Comparison of ENCODE assay signal across 8 cellular contexts in genomic region chr9:137459147-137459600, GRCh38. TPM values are rescaled to one million over a fixed set of nuclear protein-coding genes. Genes with fewer than 3 reads are reported as not detected.
DNase-seq lines count a peak whose midpoint lies in the region; ATAC-seq and TF ChIP-seq lines count a peak whose summit lies in the region.

Gene NSMF, minus strand, starts transcription at chr9:137459334. Its CDS starts 232 bp downstream, at chr9:137459102.

- no peak within 1 kb of the TSS for H3K9ac ChIP-seq in HUES48 (ENCODE audit: low read depth, low read length)

- H3K36me3 ChIP-seq in HUES48 (ENCODE audit: control insufficient read depth, insufficient read depth, low read length): peaks cover 20% of the 10 kb centered on the region; the same call in 1 of the 2 replicates

- no peaks in the 10 kb centered on the region; the same call in 1 of the 2 replicates for H3K4me1 ChIP-seq in HUES48 (ENCODE audit: control insufficient read depth, insufficient read depth, low read length)

- H3K4me3 ChIP-seq in HUES48 (ENCODE audit: low read depth, low read length): peak within 1 kb of the TSS; percentile 72
- peak within 1 kb of the TSS; percentile 77 for H3K4me3 ChIP-seq in epithelial cell of proximal tubule (ENCODE audit: low read depth, low read length)

- ATAC-seq in GM21381 (IDR thresholded peaks at IDR 0.05; ENCODE audit: unreplicated experiment): peak; percentile 71

- DNase-seq in COR-L47 (lab: John Stamatoyannopoulos, UW) (peak; percentile 93), OCI-M2 (lab: John Stamatoyannopoulos, UW; ENCODE audit: unreplicated experiment) (peak; percentile 27), activated T-cell treated with anti-CD3 and anti-CD28 coated beads for 48 hours (ENCODE audit: low read depth) (peak; percentile 97), epithelial cell of proximal tubule (ENCODE audit: low read depth) (no peak), mucosa of gallbladder (ENCODE audit: low spot score) (peak; percentile 95)
- DNase-seq in stimulated activated CD8-positive, alpha-beta memory T cell treated with anti-CD3 and anti-CD28 coated beads, Interleukin-4, amount 100 ng/mL, for 1 hour (ENCODE audit: low read depth in 2 of 2, low spot score in 1 of 2): peak; percentile 86 to 92

- H3K9me3 ChIP-seq in HUES48 (ENCODE audit: control insufficient read depth, insufficient read depth, low read length): no peaks in the 10 kb centered on the region

- no peak for TF ChIP-seq CTCF in epithelial cell of proximal tubule (conservative IDR thresholded peaks at IDR 0.05; ENCODE audit: low read depth, low read length)

- H3K27me3 ChIP-seq in HUES48 (ENCODE audit: control insufficient read depth, insufficient read depth, low read length): peaks cover 15% of the 10 kb centered on the region

- no peak within 1 kb of the TSS for H3K27ac ChIP-seq in HUES48 (ENCODE audit: low read depth, low read length)

RNA-seq across cellular contexts. Expression of gene NSMF, which starts in this region (rescaled TPM):
- total RNA-seq in epithelial cell of proximal tubule: 33.2 and 62.7 TPM in 2 replicates
- 69.6 TPM for total RNA-seq in mucosa of gallbladder
